In genomic region chr12:11071414-11071813, GRCh38 we compare ENCODE assay signal across 1 cellular context.
TF ChIP-seq lines count a peak whose summit lies in the region.

No MANE protein-coding gene starts in this region.

TF ChIP-seq in HepG2, 621 proteins besides CTCF, POLR2A, EP300 and RAD21 (continued from another document and continues in another):
- TF ChIP-seq THAP8 (CRISPR knock-in tag; IDR thresholded peaks at IDR 0.05; ENCODE audit: borderline replicate concordance) = no peak
- TF ChIP-seq NR2C2 (CRISPR knock-in tag; IDR thresholded peaks at IDR 0.05; ENCODE audit: borderline replicate concordance) = no peak
- TF ChIP-seq ZBTB37 (CRISPR knock-in tag; IDR thresholded peaks at IDR 0.05) = no peak
- TF ChIP-seq TCF12 (IDR thresholded peaks at IDR 0.05) = no peak
- TF ChIP-seq TCF12 (CRISPR knock-in tag; IDR thresholded peaks at IDR 0.05) = no peak
- no peak for TF ChIP-seq PCBP2 (optimal IDR thresholded peaks at IDR 0.05; ENCODE audit: low read depth, low read length, poor library complexity, severe bottlenecking)
- no peak for TF ChIP-seq KDM4B (CRISPR knock-in tag; IDR thresholded peaks at IDR 0.05)
- no peak for TF ChIP-seq HOXA9 (CRISPR knock-in tag; IDR thresholded peaks at IDR 0.05; ENCODE audit: borderline replicate concordance)
- TF ChIP-seq PHF8 (CRISPR knock-in tag; IDR thresholded peaks at IDR 0.05) = no peak
- no peak for TF ChIP-seq ZSCAN31 (CRISPR knock-in tag; IDR thresholded peaks at IDR 0.05; ENCODE audit: low read depth)
- TF ChIP-seq PATZ1 (CRISPR knock-in tag; IDR thresholded peaks at IDR 0.05) = no peak
- TF ChIP-seq ZNF207 (IDR thresholded peaks at IDR 0.05; ENCODE audit: borderline replicate concordance) = no peak
- TF ChIP-seq DDIT3 (CRISPR knock-in tag; IDR thresholded peaks at IDR 0.05) = no peak
- no peak for TF ChIP-seq ZNF3 (CRISPR knock-in tag; IDR thresholded peaks at IDR 0.05)
- TF ChIP-seq ZBTB39 (CRISPR knock-in tag; IDR thresholded peaks at IDR 0.05) = no peak
- TF ChIP-seq TBX2 (CRISPR knock-in tag; IDR thresholded peaks at IDR 0.05; ENCODE audit: borderline replicate concordance) = peak; percentile 69
- TF ChIP-seq IKZF4 (CRISPR knock-in tag; IDR thresholded peaks at IDR 0.05; ENCODE audit: borderline replicate concordance, low read depth, not compliant biosample characterization) = no peak
- TF ChIP-seq ZNF512 (CRISPR knock-in tag; IDR thresholded peaks at IDR 0.05) = no peak
- TF ChIP-seq FOXP1 (IDR thresholded peaks at IDR 0.05) = no peak
- TF ChIP-seq FOXP1 (CRISPR knock-in tag; IDR thresholded peaks at IDR 0.05) = peak; percentile 71
- TF ChIP-seq ATM (IDR thresholded peaks at IDR 0.05; ENCODE audit: borderline replicate concordance) = no peak
- TF ChIP-seq HHEX (CRISPR knock-in tag; IDR thresholded peaks at IDR 0.05) = peak; percentile 46; the same call in 1 of the 2 replicates
- TF ChIP-seq SOX6 (IDR thresholded peaks at IDR 0.05) = no peak
- peak; percentile 64 for TF ChIP-seq SOX6 (CRISPR knock-in tag; IDR thresholded peaks at IDR 0.05)
- no peak for TF ChIP-seq ZNF503 (CRISPR knock-in tag; IDR thresholded peaks at IDR 0.05)
- TF ChIP-seq TSC22D2 (CRISPR knock-in tag; IDR thresholded peaks at IDR 0.05; ENCODE audit: borderline replicate concordance) = no peak
- TF ChIP-seq ZNF557 (CRISPR knock-in tag; IDR thresholded peaks at IDR 0.05) = no peak
- no peak for TF ChIP-seq ZBTB42 (CRISPR knock-in tag; IDR thresholded peaks at IDR 0.05)
- no peak for TF ChIP-seq ZNF773 (CRISPR knock-in tag; IDR thresholded peaks at IDR 0.05; ENCODE audit: borderline replicate concordance)
- TF ChIP-seq ZBTB25 (CRISPR knock-in tag; IDR thresholded peaks at IDR 0.05) = no peak
- no peak for TF ChIP-seq ZFP82 (CRISPR knock-in tag; IDR thresholded peaks at IDR 0.05; ENCODE audit: borderline replicate concordance)
- TF ChIP-seq RFX3 (CRISPR knock-in tag; IDR thresholded peaks at IDR 0.05) = no peak
- no peak for TF ChIP-seq REST (IDR thresholded peaks at IDR 0.05; ENCODE audit: borderline replicate concordance in 1 of 2, low read depth in 1 of 2, low read length in 2 of 2)
- TF ChIP-seq RXRB (CRISPR knock-in tag; IDR thresholded peaks at IDR 0.05; ENCODE audit: borderline replicate concordance) = peak; percentile 31; the same call in 1 of the 2 replicates
- TF ChIP-seq UBTF (CRISPR knock-in tag; IDR thresholded peaks at IDR 0.05) = no peak
- no peak for TF ChIP-seq ZNF160 (CRISPR knock-in tag; IDR thresholded peaks at IDR 0.05)
- no peak for TF ChIP-seq ZNF616 (CRISPR knock-in tag; IDR thresholded peaks at IDR 0.05; ENCODE audit: low read depth)
- TF ChIP-seq SIN3A (IDR thresholded peaks at IDR 0.05; ENCODE audit: borderline replicate concordance, low read depth, low read length) = no peak
- no peak for TF ChIP-seq ATF1 (CRISPR knock-in tag; IDR thresholded peaks at IDR 0.05)
- TF ChIP-seq CBX2 (IDR thresholded peaks at IDR 0.05; ENCODE audit: low read depth, low read length) = no peak
- no peak for TF ChIP-seq CBX2 (CRISPR knock-in tag; IDR thresholded peaks at IDR 0.05; ENCODE audit: low read depth)
- TF ChIP-seq ZZZ3 (CRISPR knock-in tag; IDR thresholded peaks at IDR 0.05; ENCODE audit: borderline replicate concordance) = no peak
- no peak for TF ChIP-seq FOSL1 (CRISPR knock-in tag; IDR thresholded peaks at IDR 0.05; ENCODE audit: borderline replicate concordance)
- TF ChIP-seq FOXP4 (CRISPR knock-in tag; IDR thresholded peaks at IDR 0.05) = peak; percentile 62
